ENCODE assay signal across 19 cellular contexts in genomic region chr5:168837852-168838251, GRCh38.
"Had no signal": no experiment of that assay in that cellular context is flagged by ENCODE, and none has a peak within 500 bp of the region (broad histone marks: within the 10 kb centered on the region; RNA-seq: fewer than 3 reads in every experiment).

No MANE protein-coding gene starts in this region.

- H3K9me3 ChIP-seq: esophagus squamous epithelium, gastroesophageal sphincter, left lung, lower lobe of right lung, tibial artery, upper lobe of left lung, uterus had no signal

- DNase-seq: dermis blood vessel endothelial cell; esophagus squamous epithelium; foreskin fibroblast; glutamatergic neuron; immature natural killer cell; left lung; lower lobe of right lung; natural killer cell; posterior cingulate gyrus; small intestine; stimulated activated CD4-positive, alpha-beta T cell treated with anti-CD3 and anti-CD28 coated beads, Interleukin-12 subunit alpha, Interleukin-12 subunit beta, amount 100 ng/mL, for 4 hours; stimulated activated naive CD4-positive, alpha-beta T cell; tibial artery; upper lobe of left lung; uterus had no signal

- H3K9me3 Mint-ChIP-seq: immature natural killer cell, memory B cell, mesothelial cell of epicardium, natural killer cell, neural crest cell had no signal

- H3K36me3 ChIP-seq: esophagus squamous epithelium, left lung, lower lobe of right lung, upper lobe of left lung, uterus had no signal

- H3K27me3 Mint-ChIP-seq: memory B cell had no signal

- H3K27ac Mint-ChIP-seq: immature natural killer cell, memory B cell, mesothelial cell of epicardium, natural killer cell had no signal

- ATAC-seq: gastroesophageal sphincter, left lung, lower lobe of right lung, natural killer cell had no signal

- H3K4me3 Mint-ChIP-seq: immature natural killer cell, memory B cell, mesothelial cell of epicardium, natural killer cell, neural crest cell had no signal

- H3K36me3 Mint-ChIP-seq: immature natural killer cell, memory B cell, mesothelial cell of epicardium, natural killer cell had no signal

- H3K4me1 ChIP-seq: esophagus squamous epithelium, gastroesophageal sphincter, left lung, lower lobe of right lung, upper lobe of left lung, uterus had no signal

- H3K4me1 Mint-ChIP-seq: immature natural killer cell, memory B cell, natural killer cell had no signal

- H3K27ac ChIP-seq: esophagus squamous epithelium, gastroesophageal sphincter, left lung, lower lobe of right lung, tibial artery, upper lobe of left lung, uterus had no signal

- H3K4me3 ChIP-seq: esophagus squamous epithelium, gastroesophageal sphincter, left lung, lower lobe of right lung, tibial artery, upper lobe of left lung, uterus had no signal

- H3K27me3 ChIP-seq: gastroesophageal sphincter, tibial artery, upper lobe of left lung, uterus had no signal
